In genomic region chr11:119447664-119448242, GRCh38 we compare ENCODE assay signal across 22 cellular contexts. TPM values are rescaled to one million over a fixed set of nuclear protein-coding genes. Genes with fewer than 3 reads are reported as not detected.
DNase-seq lines count a peak whose midpoint lies in the region; ATAC-seq and TF ChIP-seq lines count a peak whose summit lies in the region.
"Had no signal": no experiment of that assay in that cellular context is flagged by ENCODE, and none has a peak within 500 bp of the region (broad histone marks: within the 10 kb centered on the region; RNA-seq: fewer than 3 reads in every experiment).

No MANE protein-coding gene starts in this region.

- H3K27ac ChIP-seq in angular gyrus (ENCODE audit: low read depth, low read length) (peak overlapping the region; percentile 44), skin epidermis (peak overlapping the region in 11 of 21 experiments; percentile 13 to 84 (median 57))
- H3K27ac ChIP-seq: ascending aorta, right atrium auricular region, suprapubic skin had no signal

- H3K27me3 Mint-ChIP-seq in activated CD8-positive, alpha-beta memory T cell treated with anti-CD3 and anti-CD28 coated beads, Interleukin-2, amount 10 ng/mL, durations not matched to agents 7 days and 5 days = peaks cover 47% of the 10 kb centered on the region

- H3K9me3 Mint-ChIP-seq in activated CD8-positive, alpha-beta memory T cell treated with anti-CD3 and anti-CD28 coated beads, Interleukin-2, amount 10 ng/mL, durations not matched to agents 7 days and 5 days (ENCODE audit: low read depth) = no peaks in the 10 kb centered on the region
- H3K9me3 Mint-ChIP-seq: activated naive CD4-positive, alpha-beta T cell treated with anti-CD3 and anti-CD28 coated beads, Interleukin-2, amount 10 ng/mL, durations not matched to agents 7 days and 5 days; activated T-cell treated with anti-CD3 and anti-CD28 coated beads, Interleukin-2, amount 50 U/mL, for 72 hours; immature natural killer cell had no signal

- ATAC-seq in activated CD8-positive, alpha-beta memory T cell treated with anti-CD3 and anti-CD28 coated beads, Interleukin-2, amount 10 ng/mL, durations not matched to agents 7 days and 5 days = no peak
- no peak for ATAC-seq in SK-N-SH treated with all-trans-retinoic acid at 6 μM for 48 hours
- ATAC-seq: activated CD4-positive, CD25-positive, alpha-beta regulatory T cell treated with anti-CD3 and anti-CD28 coated beads, Interleukin-2, amount 50 U/mL, for 24 hours; activated T-cell treated with anti-CD3 and anti-CD28 coated beads, Interleukin-2, amount 50 U/mL, for 72 hours had no signal

- H3K4me3 ChIP-seq in skin epidermis = no peak overlapping the region
- H3K4me3 ChIP-seq: ascending aorta, heart left ventricle, right atrium auricular region, suprapubic skin had no signal

- H3K4me3 Mint-ChIP-seq in activated CD8-positive, alpha-beta memory T cell treated with anti-CD3 and anti-CD28 coated beads, Interleukin-2, amount 10 ng/mL, durations not matched to agents 7 days and 5 days = no peak overlapping the region
- H3K4me3 Mint-ChIP-seq: activated naive CD4-positive, alpha-beta T cell treated with anti-CD3 and anti-CD28 coated beads, Interleukin-2, amount 10 ng/mL, durations not matched to agents 7 days and 5 days; activated T-cell treated with anti-CD3 and anti-CD28 coated beads, Interleukin-2, amount 50 U/mL, for 72 hours; immature natural killer cell had no signal

- intact Hi-C loops in head of caudate nucleus (cut with DNase I) = no loop called here

- peak; percentile 21 for DNase-seq in activated CD8-positive, alpha-beta memory T cell treated with anti-CD3 and anti-CD28 coated beads, Interleukin-2, amount 10 ng/mL, durations not matched to agents 7 days and 5 days
- DNase-seq in activated CD8-positive, alpha-beta memory T cell treated with anti-CD3 and anti-CD28 coated beads, Interleukin-2, amount 50 U/mL, for 4 hours = no peak
- DNase-seq in head of caudate nucleus = peak in 24 of 42 donors; percentile 8 to 76 (median 42)
- DNase-seq in NCI-H524 (lab: John Stamatoyannopoulos, UW) = no peak
- no peak for DNase-seq in effector CD8-positive, alpha-beta T cell (lab: John Stamatoyannopoulos, UW)
- DNase-seq: activated naive CD4-positive, alpha-beta T cell treated with anti-CD3 and anti-CD28 coated beads, Interleukin-2, amount 10 ng/mL, durations not matched to agents 7 days and 5 days; activated T-cell treated with anti-CD3 and anti-CD28 coated beads, Interleukin-2, amount 50 U/mL, for 72 hours; Calu3; EL; immature natural killer cell; MV-4-11; NCI-H2029 treated with DMSO at 0.1 percent for 48 hours; NCI-H510A treated with DMSO at 0.1 percent for 48 hours; T-helper 9 cell had no signal

- H3K4me1 Mint-ChIP-seq in activated CD8-positive, alpha-beta memory T cell treated with anti-CD3 and anti-CD28 coated beads, Interleukin-2, amount 10 ng/mL, durations not matched to agents 7 days and 5 days = no peaks in the 10 kb centered on the region
- H3K4me1 Mint-ChIP-seq: activated naive CD4-positive, alpha-beta T cell treated with anti-CD3 and anti-CD28 coated beads, Interleukin-2, amount 10 ng/mL, durations not matched to agents 7 days and 5 days had no signal

- CTCF ChIA-PET in activated CD8-positive, alpha-beta memory T cell treated with anti-CD3 and anti-CD28 coated beads, Interleukin-2, amount 10 ng/mL, durations not matched to agents 7 days and 5 days (lab: Charles Lee) = interaction anchor here (2.5 kb wide), 1 partner anchor 27 kb away, joined by 9 read pairs; no protein-coding TSS in a partner anchor

- no peaks in the 10 kb centered on the region for H3K36me3 Mint-ChIP-seq in activated CD8-positive, alpha-beta memory T cell treated with anti-CD3 and anti-CD28 coated beads, Interleukin-2, amount 10 ng/mL, durations not matched to agents 7 days and 5 days
- H3K36me3 Mint-ChIP-seq: activated naive CD4-positive, alpha-beta T cell treated with anti-CD3 and anti-CD28 coated beads, Interleukin-2, amount 10 ng/mL, durations not matched to agents 7 days and 5 days had no signal

- no peak overlapping the region for H3K27ac Mint-ChIP-seq in activated CD8-positive, alpha-beta memory T cell treated with anti-CD3 and anti-CD28 coated beads, Interleukin-2, amount 10 ng/mL, durations not matched to agents 7 days and 5 days
- H3K27ac Mint-ChIP-seq: activated naive CD4-positive, alpha-beta T cell treated with anti-CD3 and anti-CD28 coated beads, Interleukin-2, amount 10 ng/mL, durations not matched to agents 7 days and 5 days; activated T-cell treated with anti-CD3 and anti-CD28 coated beads, Interleukin-2, amount 50 U/mL, for 72 hours; immature natural killer cell had no signal

TF ChIP-seq in SK-N-SH treated with all-trans-retinoic acid at 6 μM for 48 hours, 23 proteins besides CTCF, POLR2A, EP300 and RAD21:
- TF ChIP-seq SNAI2 (CRISPR knock-in tag; IDR thresholded peaks at IDR 0.05) (no peak), TCF4 (CRISPR knock-in tag; IDR thresholded peaks at IDR 0.05; ENCODE audit: borderline replicate concordance) (no peak), GLIS3 (CRISPR knock-in tag; IDR thresholded peaks at IDR 0.05) (no peak), ZNF70 (CRISPR knock-in tag; IDR thresholded peaks at IDR 0.05) (no peak), ZC3H10 (CRISPR knock-in tag; IDR thresholded peaks at IDR 0.05) (no peak), ARNTL (CRISPR knock-in tag; IDR thresholded peaks at IDR 0.05; ENCODE audit: borderline replicate concordance, low read depth) (no peak), OSR1 (CRISPR knock-in tag; IDR thresholded peaks at IDR 0.05) (no peak), PPARA (CRISPR knock-in tag; IDR thresholded peaks at IDR 0.05; ENCODE audit: borderline replicate concordance) (no peak)

RNA-seq across cellular contexts. Expression of gene THY1, which starts 24.8 kb away (rescaled TPM):
- total RNA-seq in activated CD8-positive, alpha-beta memory T cell treated with anti-CD3 and anti-CD28 coated beads, Interleukin-2, amount 10 ng/mL, durations not matched to agents 7 days and 5 days = under 1 TPM in 1 of 2 experiments, not detected in 1; 0.30 TPM
- total RNA-seq: Calu3 had no signal

Comparison
In these comparisons a context has a peak if more than half of its experiments do, and no peak if none do; other contexts are left out.
1. DNase-seq: peak in activated CD8-positive, alpha-beta memory T cell treated with anti-CD3 and anti-CD28 coated beads, Interleukin-2, amount 10 ng/mL, durations not matched to agents 7 days and 5 days (single experiment) and head of caudate nucleus (24 of 42); none in activated CD8-positive, alpha-beta memory T cell treated with anti-CD3 and anti-CD28 coated beads, Interleukin-2, amount 50 U/mL, for 4 hours (single experiment), NCI-H524 (0 of 2) and effector CD8-positive, alpha-beta T cell (single experiment).